Comparison of ENCODE assay signal across 24 cellular contexts in the genomic region with DNA sequence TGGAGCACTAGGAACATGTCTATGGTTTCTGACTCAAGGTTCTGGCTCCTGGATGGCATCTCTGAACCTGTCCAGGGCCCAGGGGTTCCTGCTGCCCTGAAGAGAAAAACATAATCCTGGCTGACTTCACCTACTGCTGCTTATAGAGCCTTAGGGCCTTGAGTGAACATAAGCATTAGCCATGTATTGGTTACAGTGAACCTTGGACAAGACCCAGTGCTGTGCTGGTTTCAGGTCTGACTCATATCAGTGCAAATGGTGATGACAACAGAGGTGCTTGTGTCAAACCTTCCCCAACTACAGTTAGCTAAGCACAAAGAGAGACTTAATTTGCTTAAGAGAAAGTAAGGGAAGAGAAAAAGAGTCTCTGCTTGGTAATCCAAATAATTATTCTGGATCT.
DNase-seq lines count a peak whose midpoint lies in the region; ATAC-seq, FAIRE-seq and TF ChIP-seq lines count a peak whose summit lies in the region.
"Had no signal": no experiment of that assay in that cellular context is flagged by ENCODE, and none has a peak within 500 bp of the region (broad histone marks: within the 10 kb centered on the region; RNA-seq: fewer than 3 reads in every experiment).

No MANE protein-coding gene starts in this region.

- TF ChIP-seq CTCF in MCF 10A (IDR thresholded peaks at IDR 0.05; ENCODE audit: unreplicated experiment) (no peak), foreskin keratinocyte (conservative IDR thresholded peaks at IDR 0.05) (no peak)

- no peak overlapping the region for H3K27ac ChIP-seq in foreskin keratinocyte
- H3K27ac ChIP-seq: coronary artery, gastrocnemius medialis, parathyroid adenoma, PC-9, sigmoid colon, SK-N-MC, tibial nerve had no signal

- intact Hi-C loops in MCF 10A (cut with micrococcal nuclease) = no loop called here

- H3K4me1 ChIP-seq in foreskin keratinocyte = no peaks in the 10 kb centered on the region
- H3K4me1 ChIP-seq: gastrocnemius medialis, parathyroid adenoma, sigmoid colon, tibial nerve had no signal

- peak; percentile 56 for ATAC-seq in GM19351 (IDR thresholded peaks at IDR 0.05; ENCODE audit: unreplicated experiment)
- ATAC-seq in foreskin keratinocyte = peak; percentile 57
- ATAC-seq: activated CD4-positive, CD25-positive, alpha-beta regulatory T cell treated with anti-CD3 and anti-CD28 coated beads, Interleukin-2, amount 50 U/mL, for 24 hours; activated CD8-positive, alpha-beta T cell treated with anti-CD3 and anti-CD28 coated beads, Interleukin-2, amount 10 ng/mL, durations not matched to agents 7 days and 5 days; gastrocnemius medialis; natural killer cell; stimulated activated naive CD8-positive, alpha-beta T cell treated with anti-CD3 and anti-CD28 coated beads, Interleukin-15, Interleukin-2, amounts not matched to agents 100 U/mL and 50 U/mL, for 24 hours had no signal

- H3K4me1 Mint-ChIP-seq in MCF 10A (ENCODE audit: insufficient read depth, unreplicated experiment) = peaks cover 15% of the 10 kb centered on the region
- H3K4me1 Mint-ChIP-seq: natural killer cell had no signal

- CTCF ChIA-PET in MCF 10A (lab: Yijun Ruan, JAX) = interaction anchor here (0.6 to 1.8 kb wide), 3 partner anchors 10 to 632 kb away, joined by 3 to 5 read pairs (median 4); no protein-coding TSS in a partner anchor

- H3K4me3 Mint-ChIP-seq in MCF 10A (ENCODE audit: unreplicated experiment) = no peak overlapping the region
- H3K4me3 Mint-ChIP-seq: activated CD8-positive, alpha-beta T cell treated with anti-CD3 and anti-CD28 coated beads, Interleukin-2, amount 10 ng/mL, durations not matched to agents 7 days and 5 days; activated T-cell treated with anti-CD3 and anti-CD28 coated beads, Interleukin-2, amount 50 U/mL, for 24 hours; natural killer cell had no signal

- FAIRE-seq in GM12892 (lab: Jason Lieb, UNC) = no peak
- no peak for FAIRE-seq in GM12891 (lab: Jason Lieb, UNC)

- no peak for TF ChIP-seq POLR2A in GM12892 (IDR thresholded peaks at IDR 0.05; ENCODE audit: low read depth, low read length)
- TF ChIP-seq POLR2A in GM12891 (IDR thresholded peaks at IDR 0.05; ENCODE audit: low read depth, low read length) = no peak

- H3K27ac Mint-ChIP-seq in MCF 10A (ENCODE audit: low read depth, unreplicated experiment) = no peak overlapping the region
- H3K27ac Mint-ChIP-seq: activated CD8-positive, alpha-beta T cell treated with anti-CD3 and anti-CD28 coated beads, Interleukin-2, amount 10 ng/mL, durations not matched to agents 7 days and 5 days; activated T-cell treated with anti-CD3 and anti-CD28 coated beads, Interleukin-2, amount 50 U/mL, for 24 hours; natural killer cell had no signal

- H3K36me3 Mint-ChIP-seq in MCF 10A (ENCODE audit: insufficient read depth, unreplicated experiment) = no peaks in the 10 kb centered on the region
- H3K36me3 Mint-ChIP-seq: natural killer cell had no signal

- no peaks in the 10 kb centered on the region for H3K27me3 Mint-ChIP-seq in MCF 10A (ENCODE audit: insufficient read depth, unreplicated experiment)

- H3K27me3 ChIP-seq in foreskin keratinocyte = no peaks in the 10 kb centered on the region
- H3K27me3 ChIP-seq: gastrocnemius medialis, sigmoid colon, tibial nerve had no signal

- H3K9me3 Mint-ChIP-seq in MCF 10A (ENCODE audit: unreplicated experiment) = peaks cover 16% of the 10 kb centered on the region

- POLR2A ChIA-PET in MCF 10A (lab: Yijun Ruan, JAX) = interaction anchor here (0.7 kb wide), 1 partner anchor 934 kb away, joined by 3 read pairs; no protein-coding TSS in a partner anchor

- no TSS peak for BruUV-seq in MCF 10A (replicated peaks; lab: Mats Ljungman, UMichigan)

- DNase-seq in M059J (ENCODE audit: low read depth) = peak; percentile 36
- peak; percentile 67 for DNase-seq in MCF 10A (ENCODE audit: unreplicated experiment)
- peak; percentile 79 to 93 for DNase-seq in foreskin keratinocyte
- DNase-seq in GM12892 (ENCODE audit: insufficient read length) = no peak
- no peak for DNase-seq in GM12891 (ENCODE audit: insufficient read length, low spot score)
- DNase-seq in midbrain (lab: John Stamatoyannopoulos, UW) = no peak
- no peak for DNase-seq in C1 segment of cervical spinal cord (lab: John Stamatoyannopoulos, UW)
- DNase-seq: activated CD8-positive, alpha-beta T cell treated with anti-CD3 and anti-CD28 coated beads, Interleukin-2, amount 10 ng/mL, durations not matched to agents 7 days and 5 days; activated naive CD4-positive, alpha-beta T cell treated with anti-CD3 and anti-CD28 coated beads, Interleukin-2, amount 50 U/mL, for 16 hours; activated T-cell treated with anti-CD3 and anti-CD28 coated beads, Interleukin-2, amount 50 U/mL, for 24 hours; gastrocnemius medialis; mesendoderm; natural killer cell; NCI-H69; PC-9; sigmoid colon; stimulated activated naive CD8-positive, alpha-beta T cell treated with anti-CD3 and anti-CD28 coated beads, Interleukin-15, Interleukin-2, amounts not matched to agents 100 U/mL and 50 U/mL, for 24 hours; T-helper 9 cell had no signal

TF ChIP-seq in GM12891, 5 proteins besides CTCF, POLR2A, EP300 and RAD21:
- TF ChIP-seq POU2F2 (IDR thresholded peaks at IDR 0.05; ENCODE audit: low read depth, low read length) (no peak), PAX5 (IDR thresholded peaks at IDR 0.05; ENCODE audit: insufficient read depth, low read length, severe bottlenecking) (no peak), TAF1 (IDR thresholded peaks at IDR 0.05; ENCODE audit: low read depth, low read length) (no peak), POLR2AphosphoS5 (IDR thresholded peaks at IDR 0.05; ENCODE audit: low read depth, low read length) (no peak), SPI1 (IDR thresholded peaks at IDR 0.05; ENCODE audit: low read depth, low read length) (no peak)
TF ChIP-seq in GM12891: peak in this region for 0.

Comparison
In these comparisons a context has a peak if more than half of its experiments do, and no peak if none do; other contexts are left out.
1. DNase-seq: peak in M059J (single experiment), MCF 10A (single experiment) and foreskin keratinocyte (2 of 2); none in GM12892 (single experiment), GM12891 (single experiment), midbrain (single experiment) and C1 segment of cervical spinal cord (0 of 14).